In the genomic region with DNA sequence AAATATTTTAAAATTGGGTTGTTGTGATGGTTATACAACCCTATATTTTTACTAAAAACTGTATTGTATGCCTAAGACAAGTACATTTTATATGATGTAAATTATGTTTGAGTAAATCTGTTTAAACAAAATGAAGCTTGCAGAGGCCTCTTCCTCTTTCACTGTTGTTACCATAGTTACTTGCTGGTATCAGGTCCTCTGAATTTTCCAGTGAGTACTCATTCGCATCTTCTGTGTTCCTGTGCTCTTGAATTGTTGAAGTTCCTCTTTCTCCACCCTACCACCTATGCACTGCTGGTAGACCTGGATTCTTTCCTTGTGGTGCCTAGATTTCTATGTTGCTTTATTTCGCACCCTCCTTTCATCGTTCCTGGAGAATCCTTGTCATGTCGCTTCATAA, we compare ENCODE assay signal across 11 cellular contexts.
DNase-seq lines count a peak whose midpoint lies in the region; ATAC-seq and TF ChIP-seq lines count a peak whose summit lies in the region.
"Had no signal": no experiment of that assay in that cellular context is flagged by ENCODE, and none has a peak within 500 bp of the region (broad histone marks: within the 10 kb centered on the region; RNA-seq: fewer than 3 reads in every experiment).

No MANE protein-coding gene starts in this region.

- in situ Hi-C loops in G401 (cut with HindIII; ENCODE audit: low sequenced_read_pairs) = no loop called here

- no peaks in the 10 kb centered on the region for H3K9me2 ChIP-seq in SU-DHL-6 (replicated peaks; ENCODE audit: insufficient read depth, low read length)
- H3K9me2 ChIP-seq: SK-N-SH had no signal

- intact Hi-C loops in CD14-positive monocyte (cut with micrococcal nuclease) = no loop called here

- no peak overlapping the region for H3K9ac ChIP-seq in SU-DHL-6 (ENCODE audit: low read length)
- H3K9ac ChIP-seq in H9 (ENCODE audit: extremely low read depth, insufficient read length, low read length) = no peak overlapping the region
- H3K9ac ChIP-seq: SK-N-SH had no signal

- H3K79me2 ChIP-seq in SU-DHL-6 (ENCODE audit: insufficient read depth, low read length) (no peaks in the 10 kb centered on the region), H9 (ENCODE audit: insufficient read depth, low read length) (no peaks in the 10 kb centered on the region)

- H3K9me3 Mint-ChIP-seq in CD14-positive monocyte (peaks cover 0 to 3% (median 0%) of the 10 kb centered on the region in 7 donors), H9 (no peaks in the 10 kb centered on the region)

- H2BK5ac ChIP-seq in H9 (ENCODE audit: insufficient read length, low read length) = no peak overlapping the region

- no peak overlapping the region for H2AFZ ChIP-seq in SU-DHL-6 (ENCODE audit: low read depth, low read length, severe bottlenecking)
- H2AFZ ChIP-seq in H9 (ENCODE audit: low read length) = no peak overlapping the region

- H3K27ac ChIP-seq in SU-DHL-6 (ENCODE audit: low read depth, low read length) (no peak overlapping the region), H9 (ENCODE audit: insufficient read length, low read depth, low read length) (no peak overlapping the region)
- H3K27ac ChIP-seq: brain microvascular endothelial cell, left lung had no signal

- H3K36me3 Mint-ChIP-seq in CD14-positive monocyte (no peaks in the 10 kb centered on the region), H9 (ENCODE audit: insufficient read depth in 1 of 3, low read depth in 3 of 3) (no peaks in the 10 kb centered on the region)

- no peak overlapping the region for H4K5ac ChIP-seq in H9 (ENCODE audit: insufficient read length, low read depth, low read length)

- H3K4me2 ChIP-seq in SU-DHL-6 (ENCODE audit: low read depth, low read length, poor library complexity, severe bottlenecking) (peak overlapping the region; percentile 3), H9 (ENCODE audit: insufficient read depth, insufficient read length, low read length) (no peak overlapping the region)
- H3K4me2 ChIP-seq: SK-N-SH had no signal

- H2BK12ac ChIP-seq in H9 (ENCODE audit: insufficient read length, low read depth, low read length) = no peak overlapping the region

- ATAC-seq in GM18858 (IDR thresholded peaks at IDR 0.05; ENCODE audit: unreplicated experiment) = peak; percentile 83
- ATAC-seq in GM21447 (IDR thresholded peaks at IDR 0.05; ENCODE audit: unreplicated experiment) = peak; percentile 90
- peak; percentile 85 for ATAC-seq in HG03095 (IDR thresholded peaks at IDR 0.05; ENCODE audit: unreplicated experiment)
- ATAC-seq: left lung had no signal

- H3K14ac ChIP-seq in H9 (ENCODE audit: insufficient read depth, low read length) = no peak overlapping the region

- H3K27ac Mint-ChIP-seq in CD14-positive monocyte (no peak overlapping the region), H9 (peak overlapping the region in 1 of 3 experiments; percentile 28; a peak in 1 of 7 replicates)

- H3K36me3 ChIP-seq in SU-DHL-6 (ENCODE audit: low read length) = no peaks in the 10 kb centered on the region
- H3K36me3 ChIP-seq: brain microvascular endothelial cell, left lung had no signal

- H4K20me1 ChIP-seq in SU-DHL-6 (ENCODE audit: low read depth, low read length) (no peaks in the 10 kb centered on the region), H9 (ENCODE audit: control insufficient read depth, insufficient read depth, insufficient read length) (no peaks in the 10 kb centered on the region)

- H4K91ac ChIP-seq in H9 (ENCODE audit: insufficient read length, low read depth, low read length) = no peak overlapping the region

- H4K8ac ChIP-seq in H9 (replicated peaks; ENCODE audit: insufficient read length, low read depth, low read length) = no peak overlapping the region

- no peak overlapping the region for H3T11ph ChIP-seq in H9 (ENCODE audit: low read length)

- no peaks in the 10 kb centered on the region for H3K4me1 Mint-ChIP-seq in CD14-positive monocyte
- peaks cover 4 to 10% of the 10 kb centered on the region in 2 experiments; a peak in 3 of 4 replicates for H3K4me1 Mint-ChIP-seq in H9

- no peak overlapping the region for H2BK20ac ChIP-seq in H9 (ENCODE audit: low read depth, low read length, poor library complexity, severe bottlenecking)

- H3K23me2 ChIP-seq in H9 (ENCODE audit: insufficient read length, low read depth, low read length, poor library complexity, severe bottlenecking) = no peaks in the 10 kb centered on the region

- WGBS in H9 (ENCODE audit: extremely low coverage, insufficient read length, low lambda C conversion rate) = no CpG with 5 or more reads among the region's 4 CpGs

- no peak overlapping the region for H3K4ac ChIP-seq in H9 (ENCODE audit: low read depth, low read length)

- H3K9me3 ChIP-seq in SU-DHL-6 (ENCODE audit: insufficient read depth, low read length) (no peaks in the 10 kb centered on the region), H9 (ENCODE audit: control insufficient read depth, low read depth, low read length) (no peaks in the 10 kb centered on the region)
- H3K9me3 ChIP-seq: left lung, SK-N-SH had no signal

- no peak overlapping the region for H3K4me3 ChIP-seq in SU-DHL-6 (ENCODE audit: insufficient read depth, low read length, poor library complexity, severe bottlenecking)
- H3K4me3 ChIP-seq: left lung had no signal

- H2BK120ac ChIP-seq in H9 (ENCODE audit: low read depth, low read length, poor library complexity, severe bottlenecking) = no peak overlapping the region

- H3K4me3 Mint-ChIP-seq in CD14-positive monocyte (no peak overlapping the region), H9 (no peak overlapping the region)

- H3K56ac ChIP-seq in H9 (ENCODE audit: insufficient read length, low read depth, low read length) = no peak overlapping the region

- no peak overlapping the region for H3K23ac ChIP-seq in H9 (ENCODE audit: insufficient read length, low read depth, low read length)

- no peaks in the 10 kb centered on the region for H3K27me3 Mint-ChIP-seq in CD14-positive monocyte (ENCODE audit: low read depth in 3 of 3)
- H3K27me3 Mint-ChIP-seq in H9 (ENCODE audit: low read depth) = no peaks in the 10 kb centered on the region

- H3K4me1 ChIP-seq in H9 (ENCODE audit: insufficient read depth, low read length) = no peaks in the 10 kb centered on the region
- H3K4me1 ChIP-seq: left lung had no signal

- H3K27me3 ChIP-seq in SU-DHL-6 (ENCODE audit: low read length) (no peaks in the 10 kb centered on the region), H9 (ENCODE audit: insufficient read depth, low read length) (no peaks in the 10 kb centered on the region)
- H3K27me3 ChIP-seq: brain microvascular endothelial cell, left lung had no signal

- H3K79me1 ChIP-seq in H9 (ENCODE audit: insufficient read depth, low read depth, low read length, poor library complexity, severe bottlenecking) = no peaks in the 10 kb centered on the region

- DNase-seq in CD14-positive monocyte (ENCODE audit: low spot score) (no peak), H9 (no peak), G401 (ENCODE audit: low spot score) (no peak), C1 segment of cervical spinal cord (lab: John Stamatoyannopoulos, UW) (no peak)
- DNase-seq: brain microvascular endothelial cell, left lung, SK-N-SH had no signal

- no peak overlapping the region for H2AK5ac ChIP-seq in H9 (ENCODE audit: insufficient read length, low read length)

- no peaks in the 10 kb centered on the region for H3F3A ChIP-seq in SU-DHL-6 (ENCODE audit: insufficient read depth)

- no peak overlapping the region for H3K18ac ChIP-seq in H9 (ENCODE audit: insufficient read length, low read depth, low read length)

- no peak overlapping the region for H2BK15ac ChIP-seq in H9 (ENCODE audit: low read depth, low read length)

- TF ChIP-seq CTCF in SU-DHL-6 (IDR thresholded peaks at IDR 0.05; ENCODE audit: insufficient read depth, low read length, poor library complexity, severe bottlenecking) = no peak
- no peak for TF ChIP-seq CTCF in CD14-positive monocyte (IDR thresholded peaks at IDR 0.05)
- no peak for TF ChIP-seq CTCF in H9 (conservative IDR thresholded peaks at IDR 0.05)
